ENCODE assay signal across 9 cellular contexts in the genomic region with DNA sequence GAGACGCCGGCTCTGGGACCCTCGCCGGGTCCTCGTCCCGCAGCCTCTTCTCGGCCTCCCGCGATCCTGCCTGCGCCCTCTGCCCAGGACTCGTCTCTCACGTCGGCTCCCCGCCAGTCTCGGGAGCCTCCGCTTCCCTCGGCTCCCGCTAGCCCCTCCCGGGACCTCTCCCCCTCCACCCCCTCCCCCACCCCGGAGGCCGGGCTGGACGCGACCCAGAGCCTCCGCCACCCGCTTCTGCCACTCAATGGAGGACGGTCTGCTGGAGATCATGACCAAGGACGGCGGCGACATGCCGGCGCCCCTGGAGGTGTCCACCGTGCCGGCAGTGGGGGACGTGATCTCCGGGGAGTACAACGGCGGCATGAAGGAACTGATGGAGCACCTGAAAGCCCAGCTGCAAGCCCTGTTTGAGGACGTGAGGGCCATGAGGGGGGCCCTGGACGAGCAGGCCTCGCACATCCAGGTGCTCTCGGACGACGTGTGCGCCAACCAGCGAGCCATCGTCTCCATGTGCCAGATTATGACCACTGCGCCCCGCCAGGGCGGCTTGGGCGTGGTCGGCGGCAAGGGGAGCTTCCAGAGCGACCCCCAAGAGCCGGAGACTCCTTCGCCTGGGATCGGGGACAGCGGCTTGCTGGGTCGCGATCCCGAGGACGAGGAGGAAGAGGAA. TPM values are rescaled to one million over a fixed set of nuclear protein-coding genes. Genes with fewer than 3 reads are reported as not detected.
DNase-seq lines count a peak whose midpoint lies in the region; ATAC-seq and TF ChIP-seq lines count a peak whose summit lies in the region.
"Had no signal": no experiment of that assay in that cellular context is flagged by ENCODE, and none has a peak within 500 bp of the region (broad histone marks: within the 10 kb centered on the region; RNA-seq: fewer than 3 reads in every experiment).

No MANE protein-coding gene starts in this region.

- H3K9me3 ChIP-seq in SJSA1 (replicated peaks) = peaks cover 6% of the 10 kb centered on the region

- H3K27me3 Mint-ChIP-seq in effector memory CD8-positive, alpha-beta T cell = peaks cover 34 to 37% of the 10 kb centered on the region in 2 donors
- H3K27me3 Mint-ChIP-seq in neural crest cell (ENCODE audit: low read depth) = peaks cover 56% of the 10 kb centered on the region

- peaks cover 6 to 15% of the 10 kb centered on the region in 2 donors for H3K4me1 Mint-ChIP-seq in effector memory CD8-positive, alpha-beta T cell (ENCODE audit: low read depth in 2 of 2)
- peaks cover 35% of the 10 kb centered on the region for H3K4me1 Mint-ChIP-seq in neural crest cell

- DNase-seq in GM12864 (ENCODE audit: low read depth) = no peak
- peak; percentile 81 to 96 for DNase-seq in SJSA1 (ENCODE audit: low read depth in 1 of 2, low spot score in 2 of 2)
- DNase-seq in effector memory CD8-positive, alpha-beta T cell = peak in 2 of 3 experiments; percentile 15 to 26
- DNase-seq in neural crest cell (ENCODE audit: low read depth, low spot score) = peak; percentile 23
- no peak for DNase-seq in iPS-NIHi11 (ENCODE audit: low spot score)
- DNase-seq in NCI-H1930 (lab: John Stamatoyannopoulos, UW) = no peak
- DNase-seq in NCI-H524 (lab: John Stamatoyannopoulos, UW) = no peak

- peak overlapping the region; percentile 60 for H3K27ac ChIP-seq in SJSA1

- peak overlapping the region; percentile 89 to 90 for H3K4me3 Mint-ChIP-seq in effector memory CD8-positive, alpha-beta T cell
- peak overlapping the region; percentile 92 for H3K4me3 Mint-ChIP-seq in neural crest cell

- peaks cover 22% of the 10 kb centered on the region for H3K4me1 ChIP-seq in SJSA1 (replicated peaks)

- peak; percentile 19 for ATAC-seq in effector memory CD8-positive, alpha-beta T cell (replicated peaks)
- no peak for ATAC-seq in GM21786 (IDR thresholded peaks at IDR 0.05; ENCODE audit: unreplicated experiment)

- H3K9me3 Mint-ChIP-seq in effector memory CD8-positive, alpha-beta T cell = no peaks in the 10 kb centered on the region
- H3K9me3 Mint-ChIP-seq in neural crest cell = no peaks in the 10 kb centered on the region

- peaks cover 13% of the 10 kb centered on the region for H3K36me3 Mint-ChIP-seq in effector memory CD8-positive, alpha-beta T cell (ENCODE audit: insufficient read depth)
- H3K36me3 Mint-ChIP-seq in neural crest cell (ENCODE audit: low read depth) = no peaks in the 10 kb centered on the region

- TF ChIP-seq CTCF in GM12864 (IDR thresholded peaks at IDR 0.05; ENCODE audit: low read depth, low read length, missing control alignments) = no peak
- no peak for TF ChIP-seq CTCF in neural crest cell (conservative IDR thresholded peaks at IDR 0.05)

- H3K4me3 ChIP-seq in GM12864 (ENCODE audit: low read depth, low read length) (peak overlapping the region; percentile 69), SJSA1 (peak overlapping the region; percentile 72)

- H3K27me3 ChIP-seq in SJSA1 (replicated peaks) = peaks cover 12% of the 10 kb centered on the region

- H3K36me3 ChIP-seq in SJSA1 = peaks cover 4% of the 10 kb centered on the region

- H3K27ac Mint-ChIP-seq in effector memory CD8-positive, alpha-beta T cell = peak overlapping the region; percentile 88 to 89
- H3K27ac Mint-ChIP-seq in neural crest cell (ENCODE audit: unreplicated experiment) = no peak overlapping the region

RNA-seq across cellular contexts. Expression of a gene that starts 0.6 kb away (rescaled TPM):
- total RNA-seq in SJSA1 (2014; rRNA removed; shearing (Covaris generic)) = 10.1 and 11.9 TPM in 2 replicates
- 12.6 and 12.8 TPM in 2 replicates for total RNA-seq in neural crest cell

RNA-seq across cellular contexts. Expression of a gene that starts 19.1 kb away (rescaled TPM):
- total RNA-seq in SJSA1 (2014; rRNA removed; shearing (Covaris generic)) = not detected in 2 replicates
- not detected in 2 replicates for total RNA-seq in neural crest cell
- total RNA-seq: myocyte had no signal

RNA-seq across cellular contexts. Expression of a gene that starts 26.7 kb away (rescaled TPM):
- total RNA-seq in SJSA1 (2014; rRNA removed; shearing (Covaris generic)) = 236 and 314 TPM in 2 replicates
- total RNA-seq in neural crest cell = 21.5 and 21.7 TPM in 2 replicates

Comparison
In these comparisons a context has a peak if more than half of its experiments do, and no peak if none do; other contexts are left out.
1. DNase-seq: peak in SJSA1 (2 of 2), effector memory CD8-positive, alpha-beta T cell (2 of 3) and neural crest cell (single experiment); none in GM12864 (single experiment), iPS-NIHi11 (single experiment), NCI-H1930 (0 of 2) and NCI-H524 (0 of 2).
2. RNA of a gene that starts 26.7 kb away (total RNA-seq): 236 to 314 TPM in SJSA1; 21.5 to 21.7 TPM in neural crest cell; every median in the first group is over 10 times any median in the second.